In genomic region chr17:1000597-1001490, GRCh38 we compare ENCODE assay signal across 11 cellular contexts. TPM values are rescaled to one million over a fixed set of nuclear protein-coding genes. Genes with fewer than 3 reads are reported as not detected.
DNase-seq lines count a peak whose midpoint lies in the region; ATAC-seq and TF ChIP-seq lines count a peak whose summit lies in the region.
"Had no signal": no experiment of that assay in that cellular context is flagged by ENCODE, and none has a peak within 500 bp of the region (broad histone marks: within the 10 kb centered on the region; RNA-seq: fewer than 3 reads in every experiment).

No MANE protein-coding gene starts in this region.

- H3K27me3 Mint-ChIP-seq in neural crest cell (ENCODE audit: low read depth), result no peaks in the 10 kb centered on the region
- no peaks in the 10 kb centered on the region for H3K27me3 Mint-ChIP-seq in activated T-helper 17 cell treated with anti-CD3 and anti-CD28 coated beads, Interleukin-2, amount 50 U/mL, for 72 hours
- H3K27me3 Mint-ChIP-seq in stimulated activated memory B cell treated with anti-CD40 and anti-IgM and Interleukin-4, amounts not matched to agents 10 μg/mL and 1 μg/mL and 100 μg/mL, for 72 hours, result no peaks in the 10 kb centered on the region

- peaks cover 3% of the 10 kb centered on the region for H3K36me3 Mint-ChIP-seq in neural crest cell (ENCODE audit: low read depth)
- peaks cover 70% of the 10 kb centered on the region for H3K36me3 Mint-ChIP-seq in activated T-helper 17 cell treated with anti-CD3 and anti-CD28 coated beads, Interleukin-2, amount 50 U/mL, for 72 hours (ENCODE audit: low read depth)
- peaks cover 38% of the 10 kb centered on the region for H3K36me3 Mint-ChIP-seq in stimulated activated memory B cell treated with anti-CD40 and anti-IgM and Interleukin-4, amounts not matched to agents 10 μg/mL and 1 μg/mL and 100 μg/mL, for 72 hours

- peak overlapping the region; percentile 31 for H3K4me3 Mint-ChIP-seq in neural crest cell
- H3K4me3 Mint-ChIP-seq in activated T-helper 17 cell treated with anti-CD3 and anti-CD28 coated beads, Interleukin-2, amount 50 U/mL, for 72 hours, result no peak overlapping the region
- no peak overlapping the region for H3K4me3 Mint-ChIP-seq in stimulated activated memory B cell treated with anti-CD40 and anti-IgM and Interleukin-4, amounts not matched to agents 10 μg/mL and 1 μg/mL and 100 μg/mL, for 72 hours

- ATAC-seq in RWPE2 (ENCODE audit: low read depth) (no peak), HG03439 (IDR thresholded peaks at IDR 0.05; ENCODE audit: unreplicated experiment) (no peak)
- no peak for ATAC-seq in activated T-helper 17 cell treated with anti-CD3 and anti-CD28 coated beads, Interleukin-2, amount 50 U/mL, for 72 hours (replicated peaks)
- no peak for ATAC-seq in stimulated activated memory B cell treated with anti-CD40 and anti-IgM and Interleukin-4, amounts not matched to agents 10 μg/mL and 1 μg/mL and 100 μg/mL, for 72 hours
- ATAC-seq: activated CD4-positive, CD25-positive, alpha-beta regulatory T cell treated with anti-CD3 and anti-CD28 coated beads, Interleukin-2, amount 50 U/mL, for 24 hours had no signal

- H3K27me3 ChIP-seq in RWPE2 (ENCODE audit: insufficient read depth, poor library complexity, severe bottlenecking), result no peaks in the 10 kb centered on the region

- peak overlapping the region; percentile 13 for H3K27ac ChIP-seq in RWPE2 (ENCODE audit: poor library complexity, severe bottlenecking)

- H3K4me1 Mint-ChIP-seq in neural crest cell, result peaks cover 17% of the 10 kb centered on the region
- H3K4me1 Mint-ChIP-seq in activated T-helper 17 cell treated with anti-CD3 and anti-CD28 coated beads, Interleukin-2, amount 50 U/mL, for 72 hours, result peaks cover 15% of the 10 kb centered on the region
- peaks cover 27% of the 10 kb centered on the region for H3K4me1 Mint-ChIP-seq in stimulated activated memory B cell treated with anti-CD40 and anti-IgM and Interleukin-4, amounts not matched to agents 10 μg/mL and 1 μg/mL and 100 μg/mL, for 72 hours

- H3K9me3 Mint-ChIP-seq in neural crest cell, result no peaks in the 10 kb centered on the region
- H3K9me3 Mint-ChIP-seq in activated T-helper 17 cell treated with anti-CD3 and anti-CD28 coated beads, Interleukin-2, amount 50 U/mL, for 72 hours, result no peaks in the 10 kb centered on the region
- H3K9me3 Mint-ChIP-seq in stimulated activated memory B cell treated with anti-CD40 and anti-IgM and Interleukin-4, amounts not matched to agents 10 μg/mL and 1 μg/mL and 100 μg/mL, for 72 hours, result no peaks in the 10 kb centered on the region

- no peaks in the 10 kb centered on the region for H3K9me3 ChIP-seq in RWPE2 (ENCODE audit: severe bottlenecking)

- H3K4me1 ChIP-seq in RWPE2 (ENCODE audit: insufficient read depth, poor library complexity, severe bottlenecking), result peaks cover 11% of the 10 kb centered on the region

- H3K36me3 ChIP-seq in RWPE2 (ENCODE audit: low read depth), result peaks cover 60% of the 10 kb centered on the region

- peak; percentile 77 for DNase-seq in DMS 273 (lab: John Stamatoyannopoulos, UW; ENCODE audit: unreplicated experiment)
- no peak for DNase-seq in RWPE2 (ENCODE audit: low spot score)
- DNase-seq in fibroblast of the aortic adventitia (ENCODE audit: low read depth), result peak; percentile 44
- no peak for DNase-seq in neural crest cell (ENCODE audit: low read depth, low spot score)
- DNase-seq in stimulated activated CD4-positive, alpha-beta T cell treated with anti-CD3 and anti-CD28 coated beads, Interleukin-2, amount 100 ng/mL, for 24 hours, result no peak
- DNase-seq: Calu3; NK-92 treated with Interleukin-12 subunit alpha and Interleukin-12 subunit beta, amount 100 ng/mL, for 24 hours had no signal

- no peak overlapping the region for H3K27ac Mint-ChIP-seq in neural crest cell (ENCODE audit: unreplicated experiment)
- no peak overlapping the region for H3K27ac Mint-ChIP-seq in activated T-helper 17 cell treated with anti-CD3 and anti-CD28 coated beads, Interleukin-2, amount 50 U/mL, for 72 hours
- no peak overlapping the region for H3K27ac Mint-ChIP-seq in stimulated activated memory B cell treated with anti-CD40 and anti-IgM and Interleukin-4, amounts not matched to agents 10 μg/mL and 1 μg/mL and 100 μg/mL, for 72 hours

- no peak for TF ChIP-seq CTCF in RWPE2 (IDR thresholded peaks at IDR 0.05; ENCODE audit: poor library complexity, severe bottlenecking)
- no peak for TF ChIP-seq CTCF in fibroblast of the aortic adventitia (IDR thresholded peaks at IDR 0.05; ENCODE audit: insufficient read depth, low read length)
- no peak for TF ChIP-seq CTCF in neural crest cell (conservative IDR thresholded peaks at IDR 0.05)

- H3K4me3 ChIP-seq in RWPE2 (ENCODE audit: severe bottlenecking) (no peak overlapping the region), fibroblast of the aortic adventitia (ENCODE audit: low read depth, low read length) (no peak overlapping the region)

RNA-seq across cellular contexts. Expression of gene TIMM22, which starts 3.9 kb away (rescaled TPM):
- total RNA-seq in fibroblast of the aortic adventitia (ENCODE audit: low replicate concordance) (8.7 and 15.8 TPM in 2 replicates), neural crest cell (18.7 and 19.5 TPM in 2 replicates)
- 10 to 100 TPM in 1 of 2 donors, 1 to 10 TPM in 1; 6.6 to 12.9 TPM for total RNA-seq in activated T-helper 17 cell treated with anti-CD3 and anti-CD28 coated beads, Interleukin-2, amount 50 U/mL, for 72 hours

RNA-seq across cellular contexts. Expression of gene NXN, which starts 21.3 kb away (rescaled TPM):
- total RNA-seq in fibroblast of the aortic adventitia (ENCODE audit: low replicate concordance) (5.1 and 18.1 TPM in 2 replicates), neural crest cell (75.9 and 76.4 TPM in 2 replicates)
- total RNA-seq in activated T-helper 17 cell treated with anti-CD3 and anti-CD28 coated beads, Interleukin-2, amount 50 U/mL, for 72 hours, result under 1 TPM; 0.37 to 0.95 TPM

Comparison
In these comparisons a context has a peak if more than half of its experiments do, and no peak if none do; other contexts are left out.
1. DNase-seq: peak in DMS 273 (single experiment) and fibroblast of the aortic adventitia (single experiment); none in RWPE2 (single experiment), neural crest cell (single experiment) and stimulated activated CD4-positive, alpha-beta T cell treated with anti-CD3 and anti-CD28 coated beads, Interleukin-2, amount 100 ng/mL, for 24 hours (0 of 2).